Comparison of ENCODE assay signal across 1 cellular context in the genomic region with DNA sequence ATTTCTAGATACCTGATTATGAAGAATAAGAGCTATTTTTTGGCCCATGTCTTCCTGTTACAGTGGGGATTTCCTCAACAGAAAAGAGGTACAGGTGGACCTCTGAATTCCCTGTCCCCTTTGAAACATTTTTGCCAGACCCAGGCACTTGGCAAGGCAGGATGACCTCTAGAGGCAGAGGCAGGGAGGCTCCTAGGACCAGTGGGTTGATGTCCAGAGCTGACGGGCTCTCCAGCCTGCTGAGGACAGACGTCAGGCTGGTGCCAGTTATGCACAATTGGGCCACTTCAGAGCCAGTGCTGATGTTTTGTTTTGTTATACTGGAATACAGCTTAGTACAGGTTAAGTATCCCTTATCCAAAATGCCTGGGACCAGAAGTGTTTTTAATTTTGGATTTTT.
TF ChIP-seq lines count a peak whose summit lies in the region.

No MANE protein-coding gene starts in this region.

TF ChIP-seq in WTC11, 78 proteins besides CTCF, POLR2A, EP300 and RAD21 (continued from another document):
- TF ChIP-seq, protein P1, sequence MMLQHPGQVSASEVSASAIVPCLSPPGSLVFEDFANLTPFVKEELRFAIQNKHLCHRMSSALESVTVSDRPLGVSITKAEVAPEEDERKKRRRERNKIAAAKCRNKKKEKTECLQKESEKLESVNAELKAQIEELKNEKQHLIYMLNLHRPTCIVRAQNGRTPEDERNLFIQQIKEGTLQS (CRISPR knock-in tag; conservative IDR thresholded peaks at IDR 0.05), result no peak
- TF ChIP-seq, protein P2, sequence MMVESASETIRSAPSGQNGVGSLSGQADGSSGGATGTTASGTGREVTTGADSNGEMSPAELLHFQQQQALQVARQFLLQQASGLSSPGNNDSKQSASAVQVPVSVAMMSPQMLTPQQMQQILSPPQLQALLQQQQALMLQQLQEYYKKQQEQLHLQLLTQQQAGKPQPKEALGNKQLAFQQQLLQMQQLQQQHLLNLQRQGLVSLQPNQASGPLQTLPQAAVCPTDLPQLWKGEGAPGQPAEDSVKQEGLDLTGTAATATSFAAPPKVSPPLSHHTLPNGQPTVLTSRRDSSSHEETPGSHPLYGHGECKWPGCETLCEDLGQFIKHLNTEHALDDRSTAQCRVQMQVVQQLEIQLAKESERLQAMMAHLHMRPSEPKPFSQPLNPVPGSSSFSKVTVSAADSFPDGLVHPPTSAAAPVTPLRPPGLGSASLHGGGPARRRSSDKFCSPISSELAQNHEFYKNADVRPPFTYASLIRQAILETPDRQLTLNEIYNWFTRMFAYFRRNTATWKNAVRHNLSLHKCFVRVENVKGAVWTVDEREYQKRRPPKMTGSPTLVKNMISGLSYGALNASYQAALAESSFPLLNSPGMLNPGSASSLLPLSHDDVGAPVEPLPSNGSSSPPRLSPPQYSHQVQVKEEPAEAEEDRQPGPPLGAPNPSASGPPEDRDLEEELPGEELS (CRISPR knock-in tag; IDR thresholded peaks at IDR 0.05), result no peak
- TF ChIP-seq, protein P3, sequence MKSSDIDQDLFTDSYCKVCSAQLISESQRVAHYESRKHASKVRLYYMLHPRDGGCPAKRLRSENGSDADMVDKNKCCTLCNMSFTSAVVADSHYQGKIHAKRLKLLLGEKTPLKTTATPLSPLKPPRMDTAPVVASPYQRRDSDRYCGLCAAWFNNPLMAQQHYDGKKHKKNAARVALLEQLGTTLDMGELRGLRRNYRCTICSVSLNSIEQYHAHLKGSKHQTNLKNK (CRISPR knock-in tag; IDR thresholded peaks at IDR 0.05), result no peak
- TF ChIP-seq FOXK1 (CRISPR knock-in tag; IDR thresholded peaks at IDR 0.05) (no peak), ZNF396 (CRISPR knock-in tag; IDR thresholded peaks at IDR 0.05; ENCODE audit: borderline replicate concordance) (no peak), ZNF423 (CRISPR knock-in tag; IDR thresholded peaks at IDR 0.05) (no peak), ETV6 (CRISPR knock-in tag; IDR thresholded peaks at IDR 0.05) (no peak), NFE2L1 (CRISPR knock-in tag; IDR thresholded peaks at IDR 0.05) (no peak)
- TF ChIP-seq, protein P4, sequence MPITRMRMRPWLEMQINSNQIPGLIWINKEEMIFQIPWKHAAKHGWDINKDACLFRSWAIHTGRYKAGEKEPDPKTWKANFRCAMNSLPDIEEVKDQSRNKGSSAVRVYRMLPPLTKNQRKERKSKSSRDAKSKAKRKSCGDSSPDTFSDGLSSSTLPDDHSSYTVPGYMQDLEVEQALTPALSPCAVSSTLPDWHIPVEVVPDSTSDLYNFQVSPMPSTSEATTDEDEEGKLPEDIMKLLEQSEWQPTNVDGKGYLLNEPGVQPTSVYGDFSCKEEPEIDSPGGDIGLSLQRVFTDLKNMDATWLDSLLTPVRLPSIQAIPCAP (CRISPR knock-in tag; IDR thresholded peaks at IDR 0.05), result no peak
